Comparison of ENCODE assay signal across 1 cellular context in genomic region chr1:185375583-185375982, GRCh38.
A peak's percentile ranks its signal among the peaks of the same experiment; 100 is the strongest.
TF ChIP-seq lines count a peak whose summit lies in the region.

No MANE protein-coding gene starts in this region.

TF ChIP-seq in K562, 482 proteins besides CTCF, POLR2A, EP300 and RAD21 (continued from another document):
- TF ChIP-seq GTF2B (IDR thresholded peaks at IDR 0.05; ENCODE audit: extremely low read depth, insufficient read length): no peak
- TF ChIP-seq MXD1 (CRISPR knock-in tag; IDR thresholded peaks at IDR 0.05; ENCODE audit: borderline replicate concordance, poor library complexity, severe bottlenecking): no peak
- TF ChIP-seq ZNF41 (CRISPR knock-in tag; conservative IDR thresholded peaks at IDR 0.05): no peak
- TF ChIP-seq GABPA (tag; conservative IDR thresholded peaks at IDR 0.05; ENCODE audit: low read depth): peak; percentile 82
